8 cellular contexts compared by ENCODE assay signal in the genomic region with DNA sequence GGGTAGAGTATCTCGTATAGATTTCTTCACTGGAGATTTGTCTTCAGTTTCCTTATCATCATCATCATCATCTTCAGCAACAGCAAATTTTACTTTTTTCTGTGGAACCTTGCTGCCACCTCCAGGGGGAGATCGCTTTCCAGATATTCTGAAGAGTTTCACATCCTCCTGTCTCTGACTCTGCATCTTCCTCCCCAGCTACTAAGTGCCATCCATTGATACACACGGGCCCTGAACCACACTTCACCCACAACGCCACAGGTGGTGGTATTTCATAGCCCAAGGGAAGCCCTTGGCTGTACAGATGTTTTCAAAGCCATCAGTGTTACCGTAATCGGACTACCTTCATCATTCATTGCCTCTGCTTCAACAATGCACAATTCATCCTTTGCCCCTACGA.
DNase-seq lines count a peak whose midpoint lies in the region; ATAC-seq and TF ChIP-seq lines count a peak whose summit lies in the region.

No MANE protein-coding gene starts in this region.

- peak overlapping the region; percentile 76 to 95 (median 92) for H3K27ac Mint-ChIP-seq in CD4-positive, alpha-beta memory T cell

- H3K4me1 Mint-ChIP-seq in CD4-positive, alpha-beta memory T cell = peaks cover 72 to 98% (median 86%) of the 10 kb centered on the region in 4 donors

- peaks cover 10% of the 10 kb centered on the region for H3K36me3 ChIP-seq in CD4-positive, alpha-beta memory T cell (ENCODE audit: insufficient read depth, low read length)
- H3K36me3 ChIP-seq in Loucy (ENCODE audit: insufficient read depth, low read length) (peaks cover 23% of the 10 kb centered on the region; the same call in 1 of the 2 replicates), lung (ENCODE audit: control insufficient read depth in 2 of 2, insufficient read depth in 2 of 2, low read length in 2 of 2) (peaks cover 0 to 5% of the 10 kb centered on the region in 2 donors)

- H3K27ac ChIP-seq in CD4-positive, alpha-beta memory T cell (ENCODE audit: low read depth, low read length) = peak overlapping the region; percentile 7
- peak overlapping the region in 1 of 2 donors; percentile 63 for H3K27ac ChIP-seq in lung (ENCODE audit: low read depth in 1 of 2, low read length in 1 of 2)

- POLR2A ChIA-PET in CD4-positive, alpha-beta memory T cell (lab: Charles Lee; ENCODE audit: partially characterized antibody) = interaction anchor here (1.0 to 16.8 kb wide), 8 partner anchors 10 to 73 kb away, joined by 3 to 385 read pairs (median 6); no protein-coding TSS in a partner anchor

- no peak overlapping the region for H3K4me3 ChIP-seq in CD4-positive, alpha-beta memory T cell (ENCODE audit: low read length in 2 of 2)
- H3K4me3 ChIP-seq in Loucy (ENCODE audit: low read length, poor library complexity, severe bottlenecking) (no peak overlapping the region), lung (no peak overlapping the region)

- H3K4me2 ChIP-seq in Loucy (ENCODE audit: low read depth, low read length, poor library complexity, severe bottlenecking) = no peak overlapping the region

- CTCF ChIA-PET in CD4-positive, alpha-beta memory T cell (lab: Charles Lee; ENCODE audit: partially characterized antibody) = interaction anchor here (0.6 to 8.2 kb wide), 16 partner anchors 11 to 1109 kb away, joined by 3 to 112 read pairs (median 5); no protein-coding TSS in a partner anchor

- H4K20me1 ChIP-seq in Loucy (ENCODE audit: insufficient read depth, low read length, poor library complexity, severe bottlenecking) = peaks cover 86% of the 10 kb centered on the region

- peaks cover 96% of the 10 kb centered on the region for H3K4me1 ChIP-seq in CD4-positive, alpha-beta memory T cell (ENCODE audit: insufficient read depth, low read length)
- peaks cover 28% of the 10 kb centered on the region for H3K4me1 ChIP-seq in Loucy (ENCODE audit: insufficient read depth, low read length, poor library complexity, severe bottlenecking)
- peaks cover 0 to 2% of the 10 kb centered on the region in 2 donors for H3K4me1 ChIP-seq in lung (ENCODE audit: control insufficient read depth in 2 of 2, insufficient read depth in 2 of 2, low read length in 2 of 2)

- peak; percentile 64 for ATAC-seq in GM21381 (IDR thresholded peaks at IDR 0.05; ENCODE audit: unreplicated experiment)
- ATAC-seq in lung (ENCODE audit: insufficient read depth, low FRiP score) = peak; percentile 59

- H3K79me2 ChIP-seq in Loucy (ENCODE audit: insufficient read depth, low read length) = peaks cover 98% of the 10 kb centered on the region

- no peaks in the 10 kb centered on the region for H3K27me3 Mint-ChIP-seq in CD4-positive, alpha-beta memory T cell

- intact Hi-C loops in CD4-positive, alpha-beta memory T cell (cut with micrococcal nuclease) = loop anchor here (1.0 to 5.0 kb wide), 6 partner anchors 22 to 136 kb away; no protein-coding TSS in a partner anchor

- no peaks in the 10 kb centered on the region for H3K9me2 ChIP-seq in Loucy (replicated peaks; ENCODE audit: low read depth, low read length)

- H2AFZ ChIP-seq in Loucy (ENCODE audit: low read length) = no peak overlapping the region

- DNase-seq in CD4-positive, alpha-beta memory T cell = peak; percentile 65 to 83 (median 67)
- DNase-seq in activated T-helper 9 cell treated with anti-CD3 and anti-CD28 coated beads, Interleukin-2, amount 50 U/mL, for 16 hours (ENCODE audit: low read depth) = peak; percentile 31
- DNase-seq in lung (ENCODE audit: low spot score) = no peak
- no peak for DNase-seq in HPDE6-E6E7 (ENCODE audit: extremely low spot score)
- DNase-seq in occipital lobe (lab: John Stamatoyannopoulos, UW) = no peak
- DNase-seq in NCI-H1417 treated with DMSO at 0.1 percent for 48 hours (lab: John Stamatoyannopoulos, UW) = no peak

- no peaks in the 10 kb centered on the region for H3K9me3 ChIP-seq in CD4-positive, alpha-beta memory T cell (ENCODE audit: control insufficient read depth in 1 of 2, low read length in 2 of 2)
- no peaks in the 10 kb centered on the region for H3K9me3 ChIP-seq in Loucy (ENCODE audit: insufficient read depth, low read depth, low read length)
- H3K9me3 ChIP-seq in lung (ENCODE audit: control insufficient read depth in 2 of 2, insufficient read depth in 1 of 2, low read length in 1 of 2) = no peaks in the 10 kb centered on the region

- H3K9me3 Mint-ChIP-seq in CD4-positive, alpha-beta memory T cell = peaks cover 0 to 4% (median 0%) of the 10 kb centered on the region in 8 donors

- 49 to 67% methylated on average over 7 of the region's 7 CpGs for WGBS in lung, 2 donors

- H3F3A ChIP-seq in Loucy (ENCODE audit: low read depth) = no peaks in the 10 kb centered on the region

- peaks cover 11 to 48% of the 10 kb centered on the region in 2 donors for H3K36me3 Mint-ChIP-seq in CD4-positive, alpha-beta memory T cell

- H3K4me3 Mint-ChIP-seq in CD4-positive, alpha-beta memory T cell = peak overlapping the region in 7 of 8 donors; percentile 23 to 81 (median 50)

- no peaks in the 10 kb centered on the region for H3K27me3 ChIP-seq in CD4-positive, alpha-beta memory T cell (ENCODE audit: insufficient read depth, low read length)
- H3K27me3 ChIP-seq in Loucy (ENCODE audit: insufficient read depth, low read length, poor library complexity, severe bottlenecking) (no peaks in the 10 kb centered on the region), lung (ENCODE audit: control insufficient read depth, insufficient read depth) (no peaks in the 10 kb centered on the region)

- TF ChIP-seq CTCF in Loucy (conservative IDR thresholded peaks at IDR 0.05; ENCODE audit: low read length) (peak; percentile 71), lung (IDR thresholded peaks at IDR 0.05; ENCODE audit: control extremely low read depth, extremely low read depth) (no peak)

- H3K9ac ChIP-seq in Loucy (ENCODE audit: low read depth, low read length, poor library complexity, severe bottlenecking) = no peak overlapping the region

Comparison
In these comparisons a context has a peak if more than half of its experiments do, and no peak if none do; other contexts are left out.
1. DNase-seq: peak in CD4-positive, alpha-beta memory T cell (5 of 5) and activated T-helper 9 cell treated with anti-CD3 and anti-CD28 coated beads, Interleukin-2, amount 50 U/mL, for 16 hours (single experiment); none in lung (single experiment), HPDE6-E6E7 (single experiment), occipital lobe (single experiment) and NCI-H1417 treated with DMSO at 0.1 percent for 48 hours (single experiment).